In genomic region chr2:231190531-231191197, GRCh38 we compare ENCODE assay signal across 13 cellular contexts. TPM values are rescaled to one million over a fixed set of nuclear protein-coding genes. Genes with fewer than 3 reads are reported as not detected.
A peak's percentile ranks its signal among the peaks of the same experiment; 100 is the strongest.
DNase-seq lines count a peak whose midpoint lies in the region; ATAC-seq and TF ChIP-seq lines count a peak whose summit lies in the region.
"Had no signal": no experiment of that assay in that cellular context is flagged by ENCODE, and none has a peak within 500 bp of the region (broad histone marks: within the 10 kb centered on the region; RNA-seq: fewer than 3 reads in every experiment).

No MANE protein-coding gene starts in this region.

- H3K36me3 ChIP-seq in ACC112 (ENCODE audit: insufficient read depth, low read length), result no peaks in the 10 kb centered on the region
- H3K36me3 ChIP-seq in ascending aorta, result no peaks in the 10 kb centered on the region
- H3K36me3 ChIP-seq in heart right ventricle, result no peaks in the 10 kb centered on the region
- H3K36me3 ChIP-seq in neuron (ENCODE audit: insufficient read depth, low read length), result no peaks in the 10 kb centered on the region
- H3K36me3 ChIP-seq: BLaER1 had no signal

- H3K27me3 ChIP-seq in ACC112 (ENCODE audit: insufficient read depth, low read length) (no peaks in the 10 kb centered on the region), ascending aorta (no peaks in the 10 kb centered on the region), heart right ventricle (peaks cover 0 to 16% (median 0%) of the 10 kb centered on the region in 7 donors), neuron (ENCODE audit: insufficient read depth, low read length) (no peaks in the 10 kb centered on the region)

- H3K79me2 ChIP-seq in ACC112 (ENCODE audit: control insufficient read depth, insufficient read depth, low read length, unreplicated experiment), result no peaks in the 10 kb centered on the region

- H3K4me1 ChIP-seq in ACC112 (ENCODE audit: control insufficient read depth, insufficient read depth, low read length, unreplicated experiment) (peaks cover 28% of the 10 kb centered on the region), ascending aorta (peaks cover 24 to 51% of the 10 kb centered on the region in 2 donors), heart right ventricle (peaks cover 16 to 59% (median 29%) of the 10 kb centered on the region in 9 donors), neuron (ENCODE audit: insufficient read depth, low read length) (no peaks in the 10 kb centered on the region)

- no peaks in the 10 kb centered on the region for H3K9me3 ChIP-seq in ascending aorta
- H3K9me3 ChIP-seq in heart right ventricle, result no peaks in the 10 kb centered on the region
- no peaks in the 10 kb centered on the region for H3K9me3 ChIP-seq in neuron (ENCODE audit: low read length)
- H3K9me3 ChIP-seq: BLaER1 had no signal

- TF ChIP-seq CTCF in ascending aorta (IDR thresholded peaks at IDR 0.05) (peak in 1 of 3 experiments; percentile 27), heart right ventricle (IDR thresholded peaks at IDR 0.05) (peak in 1 of 9 donors; percentile 15)

- peak; percentile 69 to 88 (median 74) for ATAC-seq in heart right ventricle
- no peak for ATAC-seq in stimulated activated effector memory CD8-positive, alpha-beta T cell treated with anti-CD3 and anti-CD28 coated beads, Interleukin-12 subunit alpha, Interleukin-12 subunit beta, amount 100 ng/mL, for 72 hours
- no peak for ATAC-seq in HG02884 (IDR thresholded peaks at IDR 0.05; ENCODE audit: unreplicated experiment)
- ATAC-seq: SK-N-SH treated with all-trans-retinoic acid at 6 μM for 48 hours had no signal

- no peaks in the 10 kb centered on the region for H3K36me3 Mint-ChIP-seq in stimulated activated effector memory CD8-positive, alpha-beta T cell treated with anti-CD3 and anti-CD28 coated beads, Interleukin-12 subunit alpha, Interleukin-12 subunit beta, amount 100 ng/mL, for 72 hours

- no peak overlapping the region for H3K27ac Mint-ChIP-seq in stimulated activated effector memory CD8-positive, alpha-beta T cell treated with anti-CD3 and anti-CD28 coated beads, Interleukin-12 subunit alpha, Interleukin-12 subunit beta, amount 100 ng/mL, for 72 hours

- H3K4me3 ChIP-seq in ACC112 (ENCODE audit: low read depth, low read length) (peak overlapping the region; percentile 62), ascending aorta (peak overlapping the region; percentile 40 to 52), heart right ventricle (peak overlapping the region in 9 of 10 donors; percentile 26 to 52 (median 41)), neuron (ENCODE audit: low read length) (no peak overlapping the region)
- H3K4me3 ChIP-seq: BLaER1 had no signal

- 9 to 11% methylated on average over 42 of the region's 42 CpGs for WGBS in heart right ventricle, 2 donors

- intact Hi-C loops in ascending aorta (cut with DNase I) (loop anchor here (2.0 to 5.0 kb wide), 2 partner anchors 28 to 272 kb away; partner anchors contain the start of gene NCL), heart right ventricle (cut with DNase I) (loop anchor here in 3 of 10 donors (5.0 to 10.0 kb wide), 3 partner anchors 78 to 86 kb away; no protein-coding TSS in a partner anchor)

- DNase-seq in ascending aorta (ENCODE audit: low spot score in 2 of 2) (peak; percentile 51 to 90), heart right ventricle (peak; percentile 73 to 76), DMS153 treated with DMSO at 0.1 percent for 48 hours (lab: John Stamatoyannopoulos, UW; ENCODE audit: unreplicated experiment) (no peak), NCI-H345 (lab: John Stamatoyannopoulos, UW) (no peak)
- DNase-seq in stimulated activated effector memory CD8-positive, alpha-beta T cell treated with anti-CD3 and anti-CD28 coated beads, Interleukin-12 subunit alpha, Interleukin-12 subunit beta, amount 100 ng/mL, for 72 hours (ENCODE audit: low spot score in 2 of 2), result no peak
- DNase-seq: activated gamma-delta T cell had no signal

- H3K27ac ChIP-seq in ACC112 (ENCODE audit: low read depth, low read length), result peak overlapping the region; percentile 69
- H3K27ac ChIP-seq in ascending aorta, result peak overlapping the region; percentile 96 to 98
- H3K27ac ChIP-seq in heart right ventricle, result peak overlapping the region; percentile 73 to 97 (median 86)
- H3K27ac ChIP-seq: BLaER1, KMS-11 had no signal

- H2AFZ ChIP-seq in ACC112 (ENCODE audit: low read length, unreplicated experiment), result peak overlapping the region; percentile 92
- peak overlapping the region; percentile 14 for H2AFZ ChIP-seq in neuron (ENCODE audit: low read depth, low read length)

- no peak overlapping the region for H3K4me3 Mint-ChIP-seq in stimulated activated effector memory CD8-positive, alpha-beta T cell treated with anti-CD3 and anti-CD28 coated beads, Interleukin-12 subunit alpha, Interleukin-12 subunit beta, amount 100 ng/mL, for 72 hours

- H3K4me1 Mint-ChIP-seq in stimulated activated effector memory CD8-positive, alpha-beta T cell treated with anti-CD3 and anti-CD28 coated beads, Interleukin-12 subunit alpha, Interleukin-12 subunit beta, amount 100 ng/mL, for 72 hours, result peaks cover 4% of the 10 kb centered on the region

- no peaks in the 10 kb centered on the region for H3K9me3 Mint-ChIP-seq in stimulated activated effector memory CD8-positive, alpha-beta T cell treated with anti-CD3 and anti-CD28 coated beads, Interleukin-12 subunit alpha, Interleukin-12 subunit beta, amount 100 ng/mL, for 72 hours
- H3K9me3 Mint-ChIP-seq: neural crest cell had no signal

RNA-seq across cellular contexts. Expression of gene ARMC9, which starts 7.8 kb away (rescaled TPM):
- total RNA-seq in ascending aorta (3.3 TPM), heart right ventricle (1 to 10 TPM; 1.6 to 6.8 (median 2.4) TPM)
- 1 to 10 TPM; 1.7 to 2.0 TPM for polyA plus RNA-seq in heart right ventricle

Comparison
In these comparisons a context has a peak if more than half of its experiments do, and no peak if none do; other contexts are left out.
1. DNase-seq: peak in ascending aorta (2 of 2) and heart right ventricle (2 of 2); none in stimulated activated effector memory CD8-positive, alpha-beta T cell treated with anti-CD3 and anti-CD28 coated beads, Interleukin-12 subunit alpha, Interleukin-12 subunit beta, amount 100 ng/mL, for 72 hours (0 of 2), DMS153 treated with DMSO at 0.1 percent for 48 hours (single experiment) and NCI-H345 (single experiment).
2. ATAC-seq: peak in heart right ventricle (8 of 8); none in stimulated activated effector memory CD8-positive, alpha-beta T cell treated with anti-CD3 and anti-CD28 coated beads, Interleukin-12 subunit alpha, Interleukin-12 subunit beta, amount 100 ng/mL, for 72 hours (single experiment) and HG02884 (single experiment).
3. Peak in every context shown above with its lines, with median percentiles within 50 percentile points of each other: H3K27ac ChIP-seq.